Comparison of ENCODE assay signal across 10 cellular contexts in genomic region chr18:3207565-3207964, GRCh38. TPM values are rescaled to one million over a fixed set of nuclear protein-coding genes. Genes with fewer than 3 reads are reported as not detected.
DNase-seq lines count a peak whose midpoint lies in the region; ATAC-seq and TF ChIP-seq lines count a peak whose summit lies in the region.
"Had no signal": no experiment of that assay in that cellular context is flagged by ENCODE, and none has a peak within 500 bp of the region (broad histone marks: within the 10 kb centered on the region; RNA-seq: fewer than 3 reads in every experiment).

No MANE protein-coding gene starts in this region.

- no CpG with 5 or more reads among the region's 2 CpGs for WGBS in trophoblast cell (ENCODE audit: extremely low coverage, insufficient coverage, insufficient read length)
- WGBS in esophagus squamous epithelium, 2 donors, result 80% methylated on average over 1 of the region's 2 CpGs; no CpG with 5 or more reads in 1 of the 2 donors

- H3K9me2 ChIP-seq in GM23338 (ENCODE audit: insufficient read depth), result no peaks in the 10 kb centered on the region

- H3K4ac ChIP-seq in trophoblast cell (ENCODE audit: low read depth, low read length), result no peak overlapping the region

- no peak for DNase-seq in GM23338 (ENCODE audit: low spot score)
- peak; percentile 11 for DNase-seq in MG63
- peak; percentile 18 for DNase-seq in fibroblast of mammary gland (ENCODE audit: low read depth)
- peak; percentile 10 to 36 for DNase-seq in trophoblast cell
- DNase-seq in esophagus squamous epithelium (lab: John Stamatoyannopoulos, UW), result no peak
- no peak for DNase-seq in NCI-H1105 (lab: John Stamatoyannopoulos, UW)
- no peak for DNase-seq in HAP-1 (ENCODE audit: low spot score in 2 of 2)
- DNase-seq: effector memory CD4-positive, alpha-beta T cell; NCI-H2081; substantia nigra had no signal

- H4K8ac ChIP-seq in trophoblast cell (ENCODE audit: low read depth, low read length), result no peak overlapping the region

- no peak for TF ChIP-seq CTCF in GM23338 (conservative IDR thresholded peaks at IDR 0.05; ENCODE audit: low read depth in 2 of 2)
- TF ChIP-seq CTCF in fibroblast of mammary gland (conservative IDR thresholded peaks at IDR 0.05; ENCODE audit: control insufficient read depth, insufficient read depth, low read depth, low read length), result no peak
- no peak for TF ChIP-seq CTCF in esophagus squamous epithelium (IDR thresholded peaks at IDR 0.05)

- ATAC-seq in GM23338, result peak; percentile 41; the same call in 2 of the 3 replicates

- H3K36me3 ChIP-seq in GM23338 (ENCODE audit: insufficient read depth), result no peaks in the 10 kb centered on the region
- no peaks in the 10 kb centered on the region for H3K36me3 ChIP-seq in MG63
- no peaks in the 10 kb centered on the region for H3K36me3 ChIP-seq in trophoblast cell (ENCODE audit: control insufficient read depth in 1 of 2, insufficient read depth in 2 of 2, low read length in 2 of 2)
- no peaks in the 10 kb centered on the region for H3K36me3 ChIP-seq in esophagus squamous epithelium
- no peaks in the 10 kb centered on the region for H3K36me3 ChIP-seq in HAP-1 (replicated peaks)

- H3K14ac ChIP-seq in trophoblast cell (ENCODE audit: low read length), result no peak overlapping the region

- H3K18ac ChIP-seq in trophoblast cell (ENCODE audit: low read length), result no peak overlapping the region

- no peaks in the 10 kb centered on the region; the same call in 1 of the 2 replicates for H3K4me1 ChIP-seq in GM23338 (ENCODE audit: insufficient read depth)
- H3K4me1 ChIP-seq in trophoblast cell (ENCODE audit: control insufficient read depth in 1 of 2, insufficient read depth in 2 of 2, low read length in 2 of 2), result peaks cover 0 to 2% of the 10 kb centered on the region in 2 experiments
- peaks cover 0 to 8% (median 0%) of the 10 kb centered on the region in 3 donors for H3K4me1 ChIP-seq in esophagus squamous epithelium
- H3K4me1 ChIP-seq in HAP-1, result peaks cover 10% of the 10 kb centered on the region

- H3F3A ChIP-seq in GM23338 (replicated peaks; ENCODE audit: low read depth), result no peaks in the 10 kb centered on the region

- no peak overlapping the region for H2AK5ac ChIP-seq in trophoblast cell (ENCODE audit: low read length)

- peaks cover 9% of the 10 kb centered on the region for H3K4me1 Mint-ChIP-seq in GM23338

- intact Hi-C loops in esophagus squamous epithelium (cut with DNase I), result no loop called here

- H3K4me3 Mint-ChIP-seq in GM23338, result no peak overlapping the region

- H3K27me3 ChIP-seq in GM23338 (ENCODE audit: insufficient read depth) (no peaks in the 10 kb centered on the region), MG63 (no peaks in the 10 kb centered on the region), trophoblast cell (ENCODE audit: insufficient read depth, low read length) (no peaks in the 10 kb centered on the region), esophagus squamous epithelium (no peaks in the 10 kb centered on the region), HAP-1 (ENCODE audit: low read depth) (no peaks in the 10 kb centered on the region)

- no peak overlapping the region for H2BK5ac ChIP-seq in trophoblast cell (ENCODE audit: low read depth, low read length, poor library complexity)

- no peaks in the 10 kb centered on the region for H4K20me1 ChIP-seq in GM23338 (replicated peaks; ENCODE audit: insufficient read depth)

- H3K27ac Mint-ChIP-seq in GM23338, result no peak overlapping the region

- no peak overlapping the region for H4K12ac ChIP-seq in trophoblast cell (ENCODE audit: low read depth, low read length)

- H3K27me3 Mint-ChIP-seq in GM23338 (ENCODE audit: insufficient read depth, low read depth, poor library complexity), result no peaks in the 10 kb centered on the region

- H3K4me3 ChIP-seq in GM23338 (no peak overlapping the region), MG63 (no peak overlapping the region), fibroblast of mammary gland (ENCODE audit: control insufficient read depth, low read depth, low read length) (no peak overlapping the region), trophoblast cell (ENCODE audit: low read depth, low read length) (no peak overlapping the region), esophagus squamous epithelium (no peak overlapping the region), HAP-1 (no peak overlapping the region)

- TF ChIP-seq POLR2A in esophagus squamous epithelium (IDR thresholded peaks at IDR 0.05), result no peak

- H2AFZ ChIP-seq in GM23338 (no peak overlapping the region), trophoblast cell (ENCODE audit: insufficient read depth, low read length, poor library complexity) (no peak overlapping the region)

- no peak overlapping the region for H3K9ac ChIP-seq in trophoblast cell (ENCODE audit: low read length)

- no peaks in the 10 kb centered on the region for H3K79me1 ChIP-seq in trophoblast cell (ENCODE audit: low read length)

- H3K79me2 ChIP-seq in GM23338 (replicated peaks; ENCODE audit: insufficient read depth), result no peaks in the 10 kb centered on the region
- H3K79me2 ChIP-seq in trophoblast cell (ENCODE audit: control insufficient read depth, insufficient read depth, low read length, poor library complexity), result no peaks in the 10 kb centered on the region

- no peak overlapping the region for H2BK120ac ChIP-seq in trophoblast cell (ENCODE audit: insufficient read depth, low read length, poor library complexity)

- no peak overlapping the region for H2BK12ac ChIP-seq in trophoblast cell (ENCODE audit: low read length)

- H3K9me3 Mint-ChIP-seq in GM23338, result no peaks in the 10 kb centered on the region; the same call in 2 of the 3 replicates

- no peak overlapping the region for H3K23ac ChIP-seq in trophoblast cell (ENCODE audit: low read length)

- H3K36me3 Mint-ChIP-seq in GM23338 (ENCODE audit: low read depth), result no peaks in the 10 kb centered on the region

- H3K27ac ChIP-seq in GM23338 (ENCODE audit: low read depth) (no peak overlapping the region), trophoblast cell (ENCODE audit: low read depth, low read length) (no peak overlapping the region), esophagus squamous epithelium (no peak overlapping the region)

- H3K4me2 ChIP-seq in GM23338, result no peak overlapping the region
- no peak overlapping the region for H3K4me2 ChIP-seq in trophoblast cell (ENCODE audit: low read length)

- in situ Hi-C loops in HAP-1 (cut with MboI; ENCODE audit: low sequenced_read_pairs), result no loop called here

- no peak overlapping the region for H4K91ac ChIP-seq in trophoblast cell (ENCODE audit: low read depth, low read length)

- peaks cover 4% of the 10 kb centered on the region for H3K9me3 ChIP-seq in MG63
- H3K9me3 ChIP-seq in trophoblast cell (ENCODE audit: insufficient read depth, low read depth, low read length), result no peaks in the 10 kb centered on the region
- no peaks in the 10 kb centered on the region for H3K9me3 ChIP-seq in esophagus squamous epithelium
- H3K9me3 ChIP-seq in HAP-1, result no peaks in the 10 kb centered on the region

TF ChIP-seq in GM23338, 12 proteins besides CTCF, POLR2A, EP300 and RAD21:
- TF ChIP-seq CREB1 (CRISPR knock-in tag; IDR thresholded peaks at IDR 0.05; ENCODE audit: low read depth), result no peak
- no peak for TF ChIP-seq NANOG (IDR thresholded peaks at IDR 0.05; ENCODE audit: borderline replicate concordance)
- TF ChIP-seq ZNF331 (CRISPR knock-in tag; IDR thresholded peaks at IDR 0.05; ENCODE audit: low read depth), result no peak
- no peak for TF ChIP-seq EZH2phosphoT487 (IDR thresholded peaks at IDR 0.05; ENCODE audit: unreplicated experiment)

RNA-seq across cellular contexts. Expression of gene MYOM1, which starts 12.2 kb away (rescaled TPM):
- 0.08 and 0.38 TPM in 2 replicates for total RNA-seq in GM23338 (2014; rRNA removed; shearing (Covaris generic))
- polyA plus RNA-seq in GM23338 (2016; fragmentation: Nextera tagmentation; extraction: Ambion mirVana), result 0.21 and 0.27 TPM in 2 replicates
- total RNA-seq in MG63 (2014; rRNA removed; shearing (Covaris generic); ENCODE audit: low replicate concordance), result 0.03 and 0.05 TPM in 2 replicates
- polyA plus RNA-seq in trophoblast cell (2013), result 0.08 and 0.15 TPM in 2 replicates
- 1 to 10 TPM in 1 of 4 donors, under 1 TPM in 3; 0.23 to 2.5 (median 0.52) TPM for total RNA-seq in esophagus squamous epithelium

RNA-seq across cellular contexts. Expression of gene MYL12A, which starts 40.0 kb away (rescaled TPM):
- 206 and 244 TPM in 2 replicates for total RNA-seq in GM23338 (2014; rRNA removed; shearing (Covaris generic))
- 475 and 502 TPM in 2 replicates for polyA plus RNA-seq in GM23338 (2016; fragmentation: Nextera tagmentation; extraction: Ambion mirVana)
- 750 and 1,020 TPM in 2 replicates for total RNA-seq in MG63 (2014; rRNA removed; shearing (Covaris generic); ENCODE audit: low replicate concordance)
- polyA plus RNA-seq in trophoblast cell (2013), result 475 and 498 TPM in 2 replicates
- 100 to 1,000 TPM; 281 to 361 (median 317) TPM for total RNA-seq in esophagus squamous epithelium

RNA-seq across cellular contexts. Expression of gene MYL12B, which starts 54.4 kb away (rescaled TPM):
- 152 and 165 TPM in 2 replicates for total RNA-seq in GM23338 (2014; rRNA removed; shearing (Covaris generic))
- polyA plus RNA-seq in GM23338 (2016; fragmentation: Nextera tagmentation; extraction: Ambion mirVana), result 282 and 330 TPM in 2 replicates
- 311 and 396 TPM in 2 replicates for total RNA-seq in MG63 (2014; rRNA removed; shearing (Covaris generic); ENCODE audit: low replicate concordance)
- 559 and 577 TPM in 2 replicates for polyA plus RNA-seq in trophoblast cell (2013)
- total RNA-seq in esophagus squamous epithelium, result 100 to 1,000 TPM; 362 to 430 (median 386) TPM

Comparison
In these comparisons a context has a peak if more than half of its experiments do, and no peak if none do; other contexts are left out.
1. DNase-seq: peak in MG63 (single experiment), fibroblast of mammary gland (single experiment) and trophoblast cell (2 of 2); none in GM23338 (single experiment), esophagus squamous epithelium (single experiment), NCI-H1105 (single experiment) and HAP-1 (0 of 2).